In genomic region chr10:97904576-97904975, GRCh38 we compare ENCODE assay signal across 34 cellular contexts.
"Had no signal": no experiment of that assay in that cellular context is flagged by ENCODE, and none has a peak within 500 bp of the region (broad histone marks: within the 10 kb centered on the region; RNA-seq: fewer than 3 reads in every experiment).

No MANE protein-coding gene starts in this region.

- H3K4me1 ChIP-seq: ascending aorta had no signal

- ATAC-seq: activated CD8-positive, alpha-beta T cell treated with anti-CD3 and anti-CD28 coated beads for 36 hours; activated naive CD8-positive, alpha-beta T cell treated with anti-CD3 and anti-CD28 coated beads, Interleukin-2, amount 50 U/mL, for 24 hours; activated T-cell treated with anti-CD3 and anti-CD28 coated beads, Interleukin-2, amount 50 U/mL, for 4 hours; activated T-cell treated with anti-CD3 and anti-CD28 coated beads, Interleukin-2, amount 50 U/mL, for 72 hours; activated T-helper 17 cell treated with anti-CD3 and anti-CD28 coated beads, Interleukin-2, amount 50 U/mL, for 72 hours; T-helper 17 cell had no signal

- H3K36me3 Mint-ChIP-seq: activated CD4-positive, alpha-beta memory T cell treated with anti-CD3 and anti-CD28 coated beads for 36 hours; activated naive CD4-positive, alpha-beta T cell treated with anti-CD3 and anti-CD28 coated beads, Interleukin-2, amount 50 U/mL, for 24 hours; activated naive CD8-positive, alpha-beta T cell; activated naive CD8-positive, alpha-beta T cell treated with anti-CD3 and anti-CD28 coated beads, Interleukin-2, amount 10 ng/mL, durations not matched to agents 7 days and 5 days; brain had no signal

- H3K36me3 ChIP-seq: ascending aorta, cardiac muscle cell had no signal

- DNase-seq: activated B cell treated with CpG ODN at 0.5 μM for 24 hours; activated CD4-positive, alpha-beta memory T cell treated with anti-CD3 and anti-CD28 coated beads for 36 hours; activated CD4-positive, alpha-beta T cell treated with anti-CD3 and anti-CD28 coated beads for 4 hours; activated CD4-positive, alpha-beta T cell treated with anti-CD3 and anti-CD28 coated beads, Interleukin-2, amount 10 ng/mL, durations not matched to agents 24 days and 14 days; activated CD4-positive, alpha-beta T cell treated with anti-CD3 and anti-CD28 coated beads, Interleukin-2, amount 50 U/mL, for 1 hour; activated CD4-positive, alpha-beta T cell treated with anti-CD3 and anti-CD28 coated beads, Interleukin-2, amount 50 U/mL, for 4 hours; activated CD4-positive, CD25-positive, alpha-beta regulatory T cell treated with anti-CD3 and anti-CD28 coated beads, Interleukin-2, amount 50 U/mL, for 72 hours; activated CD8-positive, alpha-beta memory T cell treated with anti-CD3 and anti-CD28 coated beads, Interleukin-2, amount 50 U/mL, for 4 hours; activated CD8-positive, alpha-beta T cell treated with anti-CD3 and anti-CD28 coated beads for 36 hours; activated effector memory CD4-positive, alpha-beta T cell treated with anti-CD3 and anti-CD28 coated beads, Interleukin-2, amount 50 U/mL, for 16 hours; activated gamma-delta T cell treated with Interleukin-2 at 50 U/mL for 16 hours; activated naive CD4-positive, alpha-beta T cell; activated naive CD4-positive, alpha-beta T cell treated with anti-CD3 and anti-CD28 coated beads for 36 hours; activated naive CD8-positive, alpha-beta T cell treated with anti-CD3 and anti-CD28 coated beads, Interleukin-2, amount 10 ng/mL, durations not matched to agents 7 days and 5 days; activated naive CD8-positive, alpha-beta T cell treated with anti-CD3 and anti-CD28 coated beads, Interleukin-2, amount 50 U/mL, for 24 hours; activated T-cell treated with anti-CD3 and anti-CD28 coated beads for 4 hours; activated T-cell treated with anti-CD3 and anti-CD28 coated beads, Interleukin-2, amount 50 U/mL, for 1 hour; activated T-cell treated with anti-CD3 and anti-CD28 coated beads, Interleukin-2, amount 50 U/mL, for 4 hours; activated T-cell treated with anti-CD3 and anti-CD28 coated beads, Interleukin-2, amount 50 U/mL, for 72 hours; anterior cingulate cortex; central memory CD4-positive, alpha-beta T cell; T-helper 17 cell; T1000 had no signal

- H3K27ac Mint-ChIP-seq: activated B cell treated with CpG ODN at 0.5 μM for 24 hours; activated CD4-positive, alpha-beta memory T cell treated with anti-CD3 and anti-CD28 coated beads for 36 hours; activated CD4-positive, alpha-beta T cell treated with anti-CD3 and anti-CD28 coated beads, Interleukin-2, amount 10 ng/mL, durations not matched to agents 24 days and 14 days; activated CD8-positive, alpha-beta T cell treated with anti-CD3 and anti-CD28 coated beads for 36 hours; activated naive CD4-positive, alpha-beta T cell treated with anti-CD3 and anti-CD28 coated beads for 36 hours; activated naive CD4-positive, alpha-beta T cell treated with anti-CD3 and anti-CD28 coated beads, Interleukin-2, amount 50 U/mL, for 24 hours; activated naive CD8-positive, alpha-beta T cell; activated naive CD8-positive, alpha-beta T cell treated with anti-CD3 and anti-CD28 coated beads, Interleukin-2, amount 10 ng/mL, durations not matched to agents 7 days and 5 days; activated naive CD8-positive, alpha-beta T cell treated with anti-CD3 and anti-CD28 coated beads, Interleukin-2, amount 50 U/mL, for 24 hours; activated T-cell treated with anti-CD3 and anti-CD28 coated beads, Interleukin-2, amount 50 U/mL, for 72 hours; activated T-helper 1 cell treated with anti-CD3 and anti-CD28 coated beads, Interleukin-12 subunit alpha, Interleukin-12 subunit beta, Interleukin-2, Interleukin-4 antibody, amounts not matched to agents 30 ng/mL and 10 ng/mL and 1 ng/mL, durations not matched to agents 14 hours and 24 hours and 36 hours; activated T-helper 17 cell treated with anti-CD3 and anti-CD28 coated beads, Interleukin-2, amount 50 U/mL, for 72 hours; T-helper 17 cell had no signal

- H3K9me3 Mint-ChIP-seq: activated B cell treated with CpG ODN at 0.5 μM for 24 hours; activated CD4-positive, alpha-beta memory T cell treated with anti-CD3 and anti-CD28 coated beads for 36 hours; activated CD4-positive, alpha-beta T cell treated with anti-CD3 and anti-CD28 coated beads, Interleukin-2, amount 10 ng/mL, durations not matched to agents 24 days and 14 days; activated CD8-positive, alpha-beta T cell treated with anti-CD3 and anti-CD28 coated beads for 36 hours; activated naive CD4-positive, alpha-beta T cell treated with anti-CD3 and anti-CD28 coated beads for 36 hours; activated naive CD4-positive, alpha-beta T cell treated with anti-CD3 and anti-CD28 coated beads, Interleukin-2, amount 50 U/mL, for 24 hours; activated naive CD8-positive, alpha-beta T cell treated with anti-CD3 and anti-CD28 coated beads, Interleukin-2, amount 10 ng/mL, durations not matched to agents 7 days and 5 days; activated naive CD8-positive, alpha-beta T cell treated with anti-CD3 and anti-CD28 coated beads, Interleukin-2, amount 50 U/mL, for 24 hours; activated T-cell treated with anti-CD3 and anti-CD28 coated beads, Interleukin-2, amount 50 U/mL, for 4 hours; activated T-cell treated with anti-CD3 and anti-CD28 coated beads, Interleukin-2, amount 50 U/mL, for 72 hours; activated T-helper 1 cell treated with anti-CD3 and anti-CD28 coated beads, Interleukin-12 subunit alpha, Interleukin-12 subunit beta, Interleukin-2, Interleukin-4 antibody, amounts not matched to agents 30 ng/mL and 10 ng/mL and 1 ng/mL, durations not matched to agents 14 hours and 24 hours and 36 hours; activated T-helper 17 cell treated with anti-CD3 and anti-CD28 coated beads, Interleukin-2, amount 50 U/mL, for 72 hours; brain had no signal

- H3K27ac ChIP-seq: ascending aorta, cardiac muscle cell, VCaP had no signal

- H3K4me3 Mint-ChIP-seq: activated B cell treated with CpG ODN at 0.5 μM for 24 hours; activated CD4-positive, alpha-beta memory T cell treated with anti-CD3 and anti-CD28 coated beads for 36 hours; activated CD4-positive, alpha-beta T cell treated with anti-CD3 and anti-CD28 coated beads, Interleukin-2, amount 10 ng/mL, durations not matched to agents 24 days and 14 days; activated CD8-positive, alpha-beta T cell treated with anti-CD3 and anti-CD28 coated beads for 36 hours; activated naive CD4-positive, alpha-beta T cell treated with anti-CD3 and anti-CD28 coated beads for 36 hours; activated naive CD4-positive, alpha-beta T cell treated with anti-CD3 and anti-CD28 coated beads, Interleukin-2, amount 50 U/mL, for 24 hours; activated naive CD8-positive, alpha-beta T cell; activated naive CD8-positive, alpha-beta T cell treated with anti-CD3 and anti-CD28 coated beads, Interleukin-2, amount 10 ng/mL, durations not matched to agents 7 days and 5 days; activated naive CD8-positive, alpha-beta T cell treated with anti-CD3 and anti-CD28 coated beads, Interleukin-2, amount 50 U/mL, for 24 hours; activated T-cell treated with anti-CD3 and anti-CD28 coated beads, Interleukin-2, amount 50 U/mL, for 4 hours; activated T-cell treated with anti-CD3 and anti-CD28 coated beads, Interleukin-2, amount 50 U/mL, for 72 hours; activated T-helper 1 cell treated with anti-CD3 and anti-CD28 coated beads, Interleukin-12 subunit alpha, Interleukin-12 subunit beta, Interleukin-2, Interleukin-4 antibody, amounts not matched to agents 30 ng/mL and 10 ng/mL and 1 ng/mL, durations not matched to agents 14 hours and 24 hours and 36 hours; activated T-helper 17 cell treated with anti-CD3 and anti-CD28 coated beads, Interleukin-2, amount 50 U/mL, for 72 hours; brain; T-helper 17 cell had no signal

- H3K9me3 ChIP-seq: ascending aorta had no signal

- H3K4me1 Mint-ChIP-seq: activated B cell treated with CpG ODN at 0.5 μM for 24 hours; activated CD4-positive, alpha-beta T cell treated with anti-CD3 and anti-CD28 coated beads, Interleukin-2, amount 10 ng/mL, durations not matched to agents 24 days and 14 days; activated naive CD4-positive, alpha-beta T cell treated with anti-CD3 and anti-CD28 coated beads, Interleukin-2, amount 50 U/mL, for 24 hours; activated naive CD8-positive, alpha-beta T cell treated with anti-CD3 and anti-CD28 coated beads, Interleukin-2, amount 50 U/mL, for 24 hours; activated T-helper 17 cell treated with anti-CD3 and anti-CD28 coated beads, Interleukin-2, amount 50 U/mL, for 72 hours; T-helper 17 cell had no signal

- FAIRE-seq: bronchial epithelial cell, colon, TTC549 had no signal

- H3K4me3 ChIP-seq: ascending aorta, cardiac muscle cell had no signal
